ENCODE assay signal across 17 cellular contexts in genomic region chr17:73746314-73747073, GRCh38.
"Had no signal": no experiment of that assay in that cellular context is flagged by ENCODE, and none has a peak within 500 bp of the region (broad histone marks: within the 10 kb centered on the region; RNA-seq: fewer than 3 reads in every experiment).

No MANE protein-coding gene starts in this region.

- H3K4me2 ChIP-seq: smooth muscle cell had no signal

- H3K4me3 ChIP-seq: lower lobe of right lung, sigmoid colon, smooth muscle cell, testis had no signal

- H3K4me1 ChIP-seq: foreskin keratinocyte, lower lobe of right lung, sigmoid colon, testis had no signal

- H3K27ac ChIP-seq: foreskin keratinocyte, lower lobe of right lung, sigmoid colon, testis had no signal

- H3K36me3 ChIP-seq: lower lobe of right lung, sigmoid colon had no signal

- DNase-seq: activated CD4-positive, alpha-beta T cell treated with anti-CD3 and anti-CD28 coated beads for 1 hour; activated CD4-positive, alpha-beta T cell treated with anti-CD3 and anti-CD28 coated beads, Interleukin-2, amount 50 U/mL, for 1 hour; activated CD8-positive, alpha-beta T cell treated with anti-CD3 and anti-CD28 coated beads, Interleukin-2, amount 10 ng/mL, durations not matched to agents 7 days and 5 days; activated gamma-delta T cell treated with Interleukin-2 at 50 U/mL for 16 hours; aorta; central memory CD4-positive, alpha-beta T cell; dermis blood vessel endothelial cell; effector CD8-positive, alpha-beta T cell; foreskin keratinocyte; lower lobe of right lung; naive thymus-derived CD4-positive, alpha-beta T cell; retina; sigmoid colon; stimulated activated CD4-positive, alpha-beta T cell treated with anti-CD3 and anti-CD28 coated beads, Interleukin-15, amount 100 ng/mL, for 24 hours; stimulated activated naive CD4-positive, alpha-beta T cell; testis had no signal

- H3K9me3 ChIP-seq: lower lobe of right lung, sigmoid colon, testis had no signal

- H3K27me3 ChIP-seq: foreskin keratinocyte, testis had no signal
